8 cellular contexts compared by ENCODE assay signal in genomic region chr19:17830567-17831418, GRCh38. TPM values are rescaled to one million over a fixed set of nuclear protein-coding genes. Genes with fewer than 3 reads are reported as not detected.
DNase-seq lines count a peak whose midpoint lies in the region; ATAC-seq and TF ChIP-seq lines count a peak whose summit lies in the region.

No MANE protein-coding gene starts in this region.

- peak; percentile 74 for DNase-seq in activated effector memory CD4-positive, alpha-beta T cell treated with anti-CD3 and anti-CD28 coated beads, Interleukin-2, amount 50 U/mL, for 16 hours
- no peak for DNase-seq in activated effector memory CD4-positive, alpha-beta T cell treated with Interleukin-2 at 50 U/mL for 16 hours
- DNase-seq in NCI-H774 (lab: John Stamatoyannopoulos, UW), result peak; percentile 80
- peak; percentile 51 for DNase-seq in activated naive CD8-positive, alpha-beta T cell treated with anti-CD3 and anti-CD28 coated beads, Interleukin-2, amount 10 ng/mL, durations not matched to agents 7 days and 5 days
- DNase-seq in left ventricle myocardium superior, result no peak
- peak; percentile 52 for DNase-seq in progenitor cell of endocrine pancreas (ENCODE audit: low spot score, unreplicated experiment)
- DNase-seq in GF-D8 (lab: John Stamatoyannopoulos, UW), result no peak
- DNase-seq in thyroid gland, result no peak

- 21 to 39% methylated on average over 13 to 21 of the region's 50 CpGs for WGBS in thyroid gland, 2 donors

- POLR2A ChIA-PET in activated naive CD8-positive, alpha-beta T cell treated with anti-CD3 and anti-CD28 coated beads, Interleukin-2, amount 10 ng/mL, durations not matched to agents 7 days and 5 days (lab: Charles Lee), result interaction anchor here (0.9 kb wide), 1 partner anchor 16 kb away, joined by 3 read pairs; no protein-coding TSS in a partner anchor

- no peaks in the 10 kb centered on the region for H3K27me3 Mint-ChIP-seq in activated naive CD8-positive, alpha-beta T cell treated with anti-CD3 and anti-CD28 coated beads, Interleukin-2, amount 10 ng/mL, durations not matched to agents 7 days and 5 days
- peaks cover 36% of the 10 kb centered on the region for H3K27me3 Mint-ChIP-seq in progenitor cell of endocrine pancreas

- peaks cover 52% of the 10 kb centered on the region for H3K36me3 Mint-ChIP-seq in activated naive CD8-positive, alpha-beta T cell treated with anti-CD3 and anti-CD28 coated beads, Interleukin-2, amount 10 ng/mL, durations not matched to agents 7 days and 5 days
- no peaks in the 10 kb centered on the region for H3K36me3 Mint-ChIP-seq in progenitor cell of endocrine pancreas (ENCODE audit: insufficient read depth)

- H3K4me3 ChIP-seq in thyroid gland (replicated peaks in 1 of 3), result no peak overlapping the region

- TF ChIP-seq CTCF in progenitor cell of endocrine pancreas (IDR thresholded peaks at IDR 0.05; ENCODE audit: unreplicated experiment), result no peak
- TF ChIP-seq CTCF in thyroid gland (IDR thresholded peaks at IDR 0.05), result no peak

- intact Hi-C loops in left ventricle myocardium superior (cut with micrococcal nuclease) (no loop called here), thyroid gland (cut with DNase I) (no loop called here)

- H3K27me3 ChIP-seq in thyroid gland, result peaks cover 9% of the 10 kb centered on the region

- H3K27ac Mint-ChIP-seq in activated naive CD8-positive, alpha-beta T cell treated with anti-CD3 and anti-CD28 coated beads, Interleukin-2, amount 10 ng/mL, durations not matched to agents 7 days and 5 days, result no peak overlapping the region
- H3K27ac Mint-ChIP-seq in progenitor cell of endocrine pancreas, result peak overlapping the region; percentile 81

- H3K9me3 ChIP-seq in thyroid gland, result no peaks in the 10 kb centered on the region

- H3K4me1 Mint-ChIP-seq in activated naive CD8-positive, alpha-beta T cell treated with anti-CD3 and anti-CD28 coated beads, Interleukin-2, amount 10 ng/mL, durations not matched to agents 7 days and 5 days, result peaks cover 9% of the 10 kb centered on the region
- H3K4me1 Mint-ChIP-seq in progenitor cell of endocrine pancreas (ENCODE audit: low read depth), result peaks cover 2% of the 10 kb centered on the region

- no peak for TF ChIP-seq POLR2A in thyroid gland (IDR thresholded peaks at IDR 0.05)

- H3K4me1 ChIP-seq in thyroid gland, result peaks cover 0 to 5% of the 10 kb centered on the region in 2 donors

- H3K9me3 Mint-ChIP-seq in activated naive CD8-positive, alpha-beta T cell treated with anti-CD3 and anti-CD28 coated beads, Interleukin-2, amount 10 ng/mL, durations not matched to agents 7 days and 5 days, result peaks cover 1% of the 10 kb centered on the region
- H3K9me3 Mint-ChIP-seq in progenitor cell of endocrine pancreas (ENCODE audit: low read depth), result no peaks in the 10 kb centered on the region

- no peak overlapping the region for H3K4me3 Mint-ChIP-seq in activated naive CD8-positive, alpha-beta T cell treated with anti-CD3 and anti-CD28 coated beads, Interleukin-2, amount 10 ng/mL, durations not matched to agents 7 days and 5 days
- H3K4me3 Mint-ChIP-seq in progenitor cell of endocrine pancreas (ENCODE audit: low read depth), result peak overlapping the region; percentile 70

- H3K27ac ChIP-seq in thyroid gland, result peak overlapping the region in 1 of 3 donors; percentile 13

- peak; percentile 35 for ATAC-seq in activated naive CD8-positive, alpha-beta T cell treated with anti-CD3 and anti-CD28 coated beads, Interleukin-2, amount 10 ng/mL, durations not matched to agents 7 days and 5 days (ENCODE audit: low read depth)
- peak; percentile 52 for ATAC-seq in left ventricle myocardium superior

- no peaks in the 10 kb centered on the region for H3K36me3 ChIP-seq in thyroid gland

RNA-seq across cellular contexts. Expression of gene INSL3, which starts 9.5 kb away (rescaled TPM):
- 1 to 10 TPM; 1.6 to 2.9 TPM for total RNA-seq in activated naive CD8-positive, alpha-beta T cell treated with anti-CD3 and anti-CD28 coated beads, Interleukin-2, amount 10 ng/mL, durations not matched to agents 7 days and 5 days
- not detected for total RNA-seq in left ventricle myocardium superior
- total RNA-seq in progenitor cell of endocrine pancreas, result not detected in 2 replicates
- under 1 TPM in 2 of 4 donors, not detected in 2; 0.89 to 0.94 TPM for total RNA-seq in thyroid gland

RNA-seq across cellular contexts. Expression of gene JAK3, which starts 17.0 kb away (rescaled TPM):
- 100 to 1,000 TPM; 119 to 122 TPM for total RNA-seq in activated naive CD8-positive, alpha-beta T cell treated with anti-CD3 and anti-CD28 coated beads, Interleukin-2, amount 10 ng/mL, durations not matched to agents 7 days and 5 days
- total RNA-seq in left ventricle myocardium superior (1.5 TPM), progenitor cell of endocrine pancreas (0.74 and 0.95 TPM in 2 replicates), thyroid gland (10 to 100 TPM in 1 of 4 donors, 1 to 10 TPM in 3; 1.8 to 12.3 (median 5.2) TPM)

RNA-seq across cellular contexts. Expression of gene RPL18A, which starts 28.9 kb away (rescaled TPM):
- total RNA-seq in activated naive CD8-positive, alpha-beta T cell treated with anti-CD3 and anti-CD28 coated beads, Interleukin-2, amount 10 ng/mL, durations not matched to agents 7 days and 5 days, result 1,000 to 10,000 TPM; 2,260 to 2,272 TPM
- total RNA-seq in left ventricle myocardium superior (720 TPM), progenitor cell of endocrine pancreas (1,687 and 1,716 TPM in 2 replicates), thyroid gland (1,000 to 10,000 TPM in 2 of 4 donors, 100 to 1,000 TPM in 2; 718 to 1,678 (median 1,197) TPM)

RNA-seq across cellular contexts. Expression of gene B3GNT3, which starts 35.9 kb away (rescaled TPM):
- not detected for total RNA-seq in activated naive CD8-positive, alpha-beta T cell treated with anti-CD3 and anti-CD28 coated beads, Interleukin-2, amount 10 ng/mL, durations not matched to agents 7 days and 5 days
- total RNA-seq in left ventricle myocardium superior (not detected), progenitor cell of endocrine pancreas (0.13 TPM in 1 of 2 replicates, not detected in the other), thyroid gland (1 to 10 TPM in 1 of 4 donors, under 1 TPM in 1, not detected in 2; 0.78 to 1.3 TPM)

RNA-seq across cellular contexts. Expression of gene SLC5A5, which starts 41.0 kb away (rescaled TPM):
- 1 to 10 TPM; 1.8 to 2.2 TPM for total RNA-seq in activated naive CD8-positive, alpha-beta T cell treated with anti-CD3 and anti-CD28 coated beads, Interleukin-2, amount 10 ng/mL, durations not matched to agents 7 days and 5 days
- total RNA-seq in left ventricle myocardium superior, result not detected
- total RNA-seq in progenitor cell of endocrine pancreas, result not detected in 2 replicates
- total RNA-seq in thyroid gland, result 1 to 10 TPM in 3 of 4 donors, under 1 TPM in 1; 0.34 to 4.3 (median 2.6) TPM

Comparison
In these comparisons a context has a peak if more than half of its experiments do, and no peak if none do; other contexts are left out.
1. DNase-seq: peak in activated effector memory CD4-positive, alpha-beta T cell treated with anti-CD3 and anti-CD28 coated beads, Interleukin-2, amount 50 U/mL, for 16 hours (single experiment), NCI-H774 (single experiment), activated naive CD8-positive, alpha-beta T cell treated with anti-CD3 and anti-CD28 coated beads, Interleukin-2, amount 10 ng/mL, durations not matched to agents 7 days and 5 days (single experiment) and progenitor cell of endocrine pancreas (single experiment); none in activated effector memory CD4-positive, alpha-beta T cell treated with Interleukin-2 at 50 U/mL for 16 hours (single experiment), left ventricle myocardium superior (single experiment), GF-D8 (single experiment) and thyroid gland (0 of 2).
2. RNA of gene JAK3, which starts 17.0 kb away (total RNA-seq): 119 to 122 TPM in activated naive CD8-positive, alpha-beta T cell treated with anti-CD3 and anti-CD28 coated beads, Interleukin-2, amount 10 ng/mL, durations not matched to agents 7 days and 5 days; 1.8 to 12.3 TPM in thyroid gland, 1.5 TPM in left ventricle myocardium superior (single experiment) and 0.74 to 0.95 TPM in progenitor cell of endocrine pancreas; every median in the first group is over 4 times any median in the second.